In the genomic region with DNA sequence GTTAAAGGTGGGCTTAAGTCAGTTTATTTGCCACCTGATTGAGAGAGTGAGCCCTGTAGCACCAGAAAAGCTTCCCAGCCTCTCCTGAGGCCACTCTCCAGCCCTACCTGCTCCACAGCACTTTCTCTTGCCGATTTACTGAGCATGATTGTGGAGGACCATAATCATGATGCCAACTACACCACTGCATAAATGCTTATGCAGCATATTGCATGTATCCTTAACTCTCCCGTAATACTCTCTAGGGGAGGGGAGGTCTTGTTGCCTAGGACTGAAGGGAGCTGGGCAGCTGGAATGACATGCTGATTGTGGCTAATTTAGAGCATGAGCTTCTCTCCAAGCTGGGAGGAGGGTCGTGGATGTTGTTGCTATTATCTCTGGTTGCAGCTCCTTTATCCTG, we compare ENCODE assay signal across 3 cellular contexts.
A peak's percentile ranks its signal among the peaks of the same experiment; 100 is the strongest.
TF ChIP-seq lines count a peak whose summit lies in the region.

No MANE protein-coding gene starts in this region.

TF ChIP-seq in A549, 52 proteins besides CTCF, POLR2A, EP300 and RAD21:
- TF ChIP-seq SMC3 (IDR thresholded peaks at IDR 0.05) (no peak), MAFK (IDR thresholded peaks at IDR 0.05; ENCODE audit: partially characterized antibody) (peak; percentile 81)

TF ChIP-seq in IMR-90, 13 proteins besides CTCF, POLR2A, EP300 and RAD21:
- TF ChIP-seq MAFK (IDR thresholded peaks at IDR 0.05; ENCODE audit: low read depth, low read length) (peak; percentile 42; the same call in 1 of the 2 replicates), CEBPB (IDR thresholded peaks at IDR 0.05; ENCODE audit: low read depth, low read length) (no peak)
TF ChIP-seq in IMR-90: peak in this region for 1.

TF ChIP-seq in K562, 482 proteins besides CTCF, POLR2A, EP300 and RAD21:
- no peak for TF ChIP-seq GATAD2A (IDR thresholded peaks at IDR 0.05)
- TF ChIP-seq TRIM28 (IDR thresholded peaks at IDR 0.05): no peak
- TF ChIP-seq MAFG (tag; conservative IDR thresholded peaks at IDR 0.05): peak; percentile 69
- TF ChIP-seq C11orf30 (IDR thresholded peaks at IDR 0.05; ENCODE audit: low read depth): peak; percentile 62
- no peak for TF ChIP-seq ARHGAP35 (IDR thresholded peaks at IDR 0.05; ENCODE audit: partially characterized antibody)
- TF ChIP-seq ZNF316 (IDR thresholded peaks at IDR 0.05): peak; percentile 81
- TF ChIP-seq ASH1L (IDR thresholded peaks at IDR 0.05; ENCODE audit: borderline replicate concordance, low read depth, partially characterized antibody): no peak
- TF ChIP-seq, protein P1, sequence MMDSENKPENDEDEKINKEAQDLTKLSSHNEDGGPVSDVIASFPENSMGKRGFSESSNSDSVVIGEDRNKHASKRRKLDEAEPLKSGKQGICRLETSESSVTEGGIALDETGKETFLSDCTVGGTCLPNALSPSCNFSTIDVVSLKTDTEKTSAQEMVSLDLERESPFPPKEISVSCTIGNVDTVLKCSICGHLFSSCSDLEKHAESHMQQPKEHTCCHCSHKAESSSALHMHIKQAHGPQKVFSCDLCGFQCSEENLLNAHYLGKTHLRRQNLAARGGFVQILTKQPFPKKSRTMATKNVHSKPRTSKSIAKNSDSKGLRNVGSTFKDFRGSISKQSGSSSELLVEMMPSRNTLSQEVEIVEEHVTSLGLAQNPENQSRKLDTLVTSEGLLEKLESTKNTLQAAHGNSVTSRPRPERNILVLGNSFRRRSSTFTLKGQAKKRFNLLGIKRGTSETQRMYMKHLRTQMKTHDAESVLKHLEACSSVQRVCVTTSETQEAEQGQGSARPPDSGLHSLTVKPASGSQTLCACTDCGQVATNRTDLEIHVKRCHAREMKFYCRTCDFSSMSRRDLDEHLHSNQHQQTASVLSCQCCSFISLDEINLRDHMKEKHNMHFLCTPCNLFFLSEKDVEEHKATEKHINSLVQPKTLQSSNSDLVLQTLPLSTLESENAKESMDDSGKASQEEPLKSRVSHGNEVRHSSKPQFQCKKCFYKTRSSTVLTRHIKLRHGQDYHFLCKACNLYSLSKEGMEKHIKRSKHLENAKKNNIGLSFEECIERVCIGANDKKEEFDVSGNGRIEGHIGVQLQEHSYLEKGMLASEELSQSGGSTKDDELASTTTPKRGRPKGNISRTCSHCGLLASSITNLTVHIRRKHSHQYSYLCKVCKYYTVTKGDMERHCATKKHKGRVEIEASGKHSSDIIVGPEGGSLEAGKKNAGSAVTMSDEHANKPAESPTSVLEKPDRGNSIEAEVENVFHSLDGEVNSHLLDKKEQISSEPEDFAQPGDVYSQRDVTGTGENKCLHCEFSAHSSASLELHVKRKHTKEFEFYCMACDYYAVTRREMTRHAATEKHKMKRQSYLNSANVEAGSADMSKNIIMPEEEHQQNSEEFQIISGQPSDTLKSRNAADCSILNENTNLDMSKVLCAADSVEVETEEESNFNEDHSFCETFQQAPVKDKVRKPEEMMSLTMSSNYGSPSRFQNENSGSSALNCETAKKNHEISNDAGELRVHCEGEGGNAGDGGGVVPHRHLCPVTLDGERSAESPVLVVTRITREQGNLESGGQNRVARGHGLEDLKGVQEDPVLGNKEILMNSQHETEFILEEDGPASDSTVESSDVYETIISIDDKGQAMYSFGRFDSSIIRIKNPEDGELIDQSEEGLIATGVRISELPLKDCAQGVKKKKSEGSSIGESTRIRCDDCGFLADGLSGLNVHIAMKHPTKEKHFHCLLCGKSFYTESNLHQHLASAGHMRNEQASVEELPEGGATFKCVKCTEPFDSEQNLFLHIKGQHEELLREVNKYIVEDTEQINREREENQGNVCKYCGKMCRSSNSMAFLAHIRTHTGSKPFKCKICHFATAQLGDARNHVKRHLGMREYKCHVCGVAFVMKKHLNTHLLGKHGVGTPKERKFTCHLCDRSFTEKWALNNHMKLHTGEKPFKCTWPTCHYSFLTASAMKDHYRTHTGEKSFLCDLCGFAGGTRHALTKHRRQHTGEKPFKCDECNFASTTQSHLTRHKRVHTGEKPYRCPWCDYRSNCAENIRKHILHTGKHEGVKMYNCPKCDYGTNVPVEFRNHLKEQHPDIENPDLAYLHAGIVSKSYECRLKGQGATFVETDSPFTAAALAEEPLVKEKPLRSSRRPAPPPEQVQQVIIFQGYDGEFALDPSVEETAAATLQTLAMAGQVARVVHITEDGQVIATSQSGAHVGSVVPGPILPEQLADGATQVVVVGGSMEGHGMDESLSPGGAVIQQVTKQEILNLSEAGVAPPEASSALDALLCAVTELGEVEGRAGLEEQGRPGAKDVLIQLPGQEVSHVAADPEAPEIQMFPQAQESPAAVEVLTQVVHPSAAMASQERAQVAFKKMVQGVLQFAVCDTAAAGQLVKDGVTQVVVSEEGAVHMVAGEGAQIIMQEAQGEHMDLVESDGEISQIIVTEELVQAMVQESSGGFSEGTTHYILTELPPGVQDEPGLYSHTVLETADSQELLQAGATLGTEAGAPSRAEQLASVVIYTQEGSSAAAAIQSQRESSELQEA (IDR thresholded peaks at IDR 0.05; ENCODE audit: low read depth): no peak
- TF ChIP-seq, protein P2, sequence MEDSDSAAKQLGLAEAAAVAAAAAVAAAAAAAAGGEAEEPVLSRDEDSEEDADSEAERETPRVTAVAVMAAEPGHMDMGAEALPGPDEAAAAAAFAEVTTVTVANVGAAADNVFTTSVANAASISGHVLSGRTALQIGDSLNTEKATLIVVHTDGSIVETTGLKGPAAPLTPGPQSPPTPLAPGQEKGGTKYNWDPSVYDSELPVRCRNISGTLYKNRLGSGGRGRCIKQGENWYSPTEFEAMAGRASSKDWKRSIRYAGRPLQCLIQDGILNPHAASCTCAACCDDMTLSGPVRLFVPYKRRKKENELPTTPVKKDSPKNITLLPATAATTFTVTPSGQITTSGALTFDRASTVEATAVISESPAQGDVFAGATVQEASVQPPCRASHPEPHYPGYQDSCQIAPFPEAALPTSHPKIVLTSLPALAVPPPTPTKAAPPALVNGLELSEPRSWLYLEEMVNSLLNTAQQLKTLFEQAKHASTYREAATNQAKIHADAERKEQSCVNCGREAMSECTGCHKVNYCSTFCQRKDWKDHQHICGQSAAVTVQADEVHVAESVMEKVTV (CRISPR knock-in tag; IDR thresholded peaks at IDR 0.05): no peak
- peak; percentile 44; the same call in 1 of the 2 replicates for TF ChIP-seq MAFK (IDR thresholded peaks at IDR 0.05; ENCODE audit: low read length)
- 0 out of 2 replicates have a peak, but pooled peaks have one; percentile 22 for TF ChIP-seq MAFF (IDR thresholded peaks at IDR 0.05; ENCODE audit: low read length)
